In genomic region chr2:77397763-77398162, GRCh38 we compare ENCODE assay signal across 20 cellular contexts.
DNase-seq lines count a peak whose midpoint lies in the region; ATAC-seq and TF ChIP-seq lines count a peak whose summit lies in the region.
"Had no signal": no experiment of that assay in that cellular context is flagged by ENCODE, and none has a peak within 500 bp of the region (broad histone marks: within the 10 kb centered on the region; RNA-seq: fewer than 3 reads in every experiment).

No MANE protein-coding gene starts in this region.

- H3K36me3 ChIP-seq in kidney epithelial cell (ENCODE audit: control insufficient read depth, insufficient read depth, low read length), result no peaks in the 10 kb centered on the region

- H3K4me3 ChIP-seq in kidney epithelial cell (ENCODE audit: low read depth, low read length), result no peak overlapping the region
- H3K4me3 ChIP-seq: GM23338 had no signal

- no peak for TF ChIP-seq CTCF in kidney epithelial cell (IDR thresholded peaks at IDR 0.05; ENCODE audit: insufficient read depth, low read length, poor library complexity, severe bottlenecking)

- H3K27me3 ChIP-seq in kidney epithelial cell (ENCODE audit: control insufficient read depth, insufficient read depth, low read length), result no peaks in the 10 kb centered on the region

- ATAC-seq in HG02884 (IDR thresholded peaks at IDR 0.05; ENCODE audit: unreplicated experiment), result no peak
- ATAC-seq: GM23338 had no signal

- DNase-seq in A172 (ENCODE audit: low spot score) (peak; percentile 14), LoVo (ENCODE audit: low spot score) (peak; percentile 2), astrocyte of the hippocampus (ENCODE audit: low read depth, low spot score) (peak; percentile 23), kidney epithelial cell (ENCODE audit: low read depth) (peak; percentile 29), SKM-1 (lab: John Stamatoyannopoulos, UW; ENCODE audit: unreplicated experiment) (no peak), NCI-H2107 (lab: John Stamatoyannopoulos, UW) (no peak), NCI-H82 treated with DMSO at 0.1 percent for 48 hours (lab: John Stamatoyannopoulos, UW; ENCODE audit: unreplicated experiment) (no peak)
- DNase-seq: 8988T, COR-L47, DMS79, GDM1, IMR-90, Kasumi-1, MV-4-11, NCI-H1417 treated with DMSO at 0.1 percent for 48 hours, NCI-H2081, NCI-H226, SHP77 treated with DMSO at 0.1 percent for 48 hours had no signal

Comparison
In these comparisons a context has a peak if more than half of its experiments do, and no peak if none do; other contexts are left out.
1. DNase-seq: peak in A172 (single experiment), LoVo (single experiment), astrocyte of the hippocampus (single experiment) and kidney epithelial cell (single experiment); none in SKM-1 (single experiment), NCI-H2107 (single experiment) and NCI-H82 treated with DMSO at 0.1 percent for 48 hours (single experiment).